ENCODE assay signal across 26 cellular contexts in genomic region chr14:36583242-36584166, GRCh38. TPM values are rescaled to one million over a fixed set of nuclear protein-coding genes. Genes with fewer than 3 reads are reported as not detected.
DNase-seq lines count a peak whose midpoint lies in the region; ATAC-seq, FAIRE-seq and TF ChIP-seq lines count a peak whose summit lies in the region.
"Had no signal": no experiment of that assay in that cellular context is flagged by ENCODE, and none has a peak within 500 bp of the region (broad histone marks: within the 10 kb centered on the region; RNA-seq: fewer than 3 reads in every experiment).

No MANE protein-coding gene starts in this region.

- H3K36me3 Mint-ChIP-seq in WTC11: no peaks in the 10 kb centered on the region
- H3K36me3 Mint-ChIP-seq: IgD-negative memory B cell had no signal

- no peaks in the 10 kb centered on the region; the same call in 1 of the 2 replicates for H3K27me3 Mint-ChIP-seq in WTC11 (ENCODE audit: low read depth)

- H3K36me3 ChIP-seq in HepG2 (replicated peaks in 1 of 2; ENCODE audit: control insufficient read depth in 1 of 2, insufficient read depth in 2 of 2, low read length in 2 of 2) (no peaks in the 10 kb centered on the region), right lobe of liver (no peaks in the 10 kb centered on the region), neural cell (ENCODE audit: insufficient read depth, low read length) (no peaks in the 10 kb centered on the region)
- H3K36me3 ChIP-seq: BE2C, cardiac muscle cell, heart right ventricle, neutrophil, WERI-Rb-1 had no signal

- H3K27ac ChIP-seq in HepG2 (ENCODE audit: extremely low read length, insufficient read depth, low read length): no peak overlapping the region
- no peak overlapping the region for H3K27ac ChIP-seq in right lobe of liver
- no peak overlapping the region for H3K27ac ChIP-seq in neural cell (ENCODE audit: low read length)
- H3K27ac ChIP-seq: cardiac muscle cell, coronary artery, heart right ventricle, neutrophil, WERI-Rb-1 had no signal

- CTCF ChIA-PET in HepG2 (lab: Yijun Ruan, JAX; ENCODE audit: low intra/inter-chr PET ratio, low total read pairs) (no interaction called here), WTC11 (lab: Charles Lee) (interaction anchor here (1.1 to 8.2 kb wide), 13 partner anchors 21 to 514 kb away, joined by 3 to 145 read pairs (median 6); partner anchors contain the start of gene NKX2-1)

- H4K20me1 ChIP-seq in HepG2 (ENCODE audit: insufficient read depth, low read length): no peaks in the 10 kb centered on the region
- H4K20me1 ChIP-seq in neural cell (ENCODE audit: insufficient read depth): no peaks in the 10 kb centered on the region

- H3K9me2 ChIP-seq in neural cell (ENCODE audit: insufficient read depth, low read length): no peaks in the 10 kb centered on the region

- H3K4me3 ChIP-seq in HepG2 (replicated peaks in 1 of 3; ENCODE audit: insufficient read depth in 1 of 3, low read depth in 2 of 3, low read length in 3 of 3) (no peak overlapping the region), right lobe of liver (no peak overlapping the region), neural cell (ENCODE audit: low read length) (no peak overlapping the region)

- H3K9me3 ChIP-seq in HepG2 (ENCODE audit: low read length) (0 out of 2 replicates have a peak, but pooled peaks cover 4% of the 10 kb centered on the region), right lobe of liver (no peaks in the 10 kb centered on the region), neural cell (ENCODE audit: low read length) (peaks cover 7% of the 10 kb centered on the region)
- H3K9me3 ChIP-seq: BE2C, heart right ventricle, neutrophil had no signal

- POLR2A ChIA-PET in HepG2 (lab: Yijun Ruan, JAX): no interaction called here
- POLR2A ChIA-PET in WTC11 (lab: Charles Lee): interaction anchor here (0.9 to 1.4 kb wide), 4 partner anchors 62 to 74 kb away, joined by 3 to 4 read pairs (median 3); no protein-coding TSS in a partner anchor

- H3K27me3 ChIP-seq in HepG2 (ENCODE audit: control insufficient read depth in 1 of 2, insufficient read depth in 2 of 2, low read length in 2 of 2) (peaks cover 2 to 4% of the 10 kb centered on the region in 2 experiments; a peak in 2 of 5 replicates), right lobe of liver (peaks cover 7 to 15% of the 10 kb centered on the region in 2 donors), neural cell (ENCODE audit: insufficient read depth, low read depth, low read length) (peaks cover 100% of the 10 kb centered on the region)

- TF ChIP-seq EP300 in HepG2 (IDR thresholded peaks at IDR 0.05; ENCODE audit: low read depth in 2 of 2, low read length in 2 of 2): no peak
- TF ChIP-seq EP300 in HepG2 (CRISPR knock-in tag; IDR thresholded peaks at IDR 0.05; ENCODE audit: borderline replicate concordance): no peak
- no peak for TF ChIP-seq EP300 in neural cell (conservative IDR thresholded peaks at IDR 0.05; ENCODE audit: poor library complexity, severe bottlenecking)

- intact Hi-C loops in HepG2 (cut with micrococcal nuclease; ENCODE audit: unreplicated experiment) (no loop called here), right lobe of liver (cut with DNase I) (no loop called here)

- TF ChIP-seq RAD21 in HepG2 (CRISPR knock-in tag; IDR thresholded peaks at IDR 0.05) (no peak), neural cell (conservative IDR thresholded peaks at IDR 0.05) (no peak)

- no TSS peak for BruUV-seq in HepG2 (replicated peaks; lab: Mats Ljungman, UMichigan)

- no peak for ATAC-seq in HepG2
- no peak for ATAC-seq in right lobe of liver
- ATAC-seq in WTC11: no peak
- ATAC-seq in GM19463 (IDR thresholded peaks at IDR 0.05; ENCODE audit: unreplicated experiment): no peak
- ATAC-seq in HG03025 (IDR thresholded peaks at IDR 0.05; ENCODE audit: low FRiP score, unreplicated experiment): no peak
- ATAC-seq: heart right ventricle had no signal

- peak overlapping the region; percentile 54 for H3K4me3 Mint-ChIP-seq in WTC11

- no peak overlapping the region for H3K4me2 ChIP-seq in HepG2 (ENCODE audit: low read depth, low read length)
- no peak overlapping the region for H3K4me2 ChIP-seq in neural cell (ENCODE audit: low read length)

- no peak for FAIRE-seq in HepG2 (lab: Jason Lieb, UNC)

- H3K4me1 Mint-ChIP-seq in WTC11: peaks cover 29% of the 10 kb centered on the region
- H3K4me1 Mint-ChIP-seq: IgD-negative memory B cell had no signal

- H3K9ac ChIP-seq in HepG2 (ENCODE audit: insufficient read depth, low read depth, low read length) (no peak overlapping the region), neural cell (ENCODE audit: low read length) (no peak overlapping the region)

- H2AFZ ChIP-seq in HepG2 (ENCODE audit: low read length) (no peak overlapping the region), neural cell (ENCODE audit: low read depth, low read length) (no peak overlapping the region)

- WGBS in HepG2 (ENCODE audit: low lambda C conversion rate): 88% methylated on average over 55 of the region's 55 CpGs
- 56% methylated on average over 13 of the region's 55 CpGs for WGBS in right lobe of liver (ENCODE audit: insufficient coverage, low coverage, low lambda C conversion rate, missing lambda C conversion rate)

- no peaks in the 10 kb centered on the region for H3K79me2 ChIP-seq in HepG2 (ENCODE audit: insufficient read depth, low read length)
- no peaks in the 10 kb centered on the region for H3K79me2 ChIP-seq in neural cell (replicated peaks; ENCODE audit: insufficient read depth, low read length)

- TF ChIP-seq POLR2A in HepG2 (IDR thresholded peaks at IDR 0.05; ENCODE audit: insufficient read depth in 1 of 2, low read depth in 2 of 2, low read length in 2 of 2) (no peak), right lobe of liver (IDR thresholded peaks at IDR 0.05) (no peak)

- peaks cover 11% of the 10 kb centered on the region for H3K4me1 ChIP-seq in HepG2 (ENCODE audit: insufficient read depth, low read length)
- peaks cover 0 to 10% (median 0%) of the 10 kb centered on the region in 4 donors for H3K4me1 ChIP-seq in right lobe of liver
- H3K4me1 ChIP-seq: BE2C had no signal

- TF ChIP-seq CTCF in HepG2 (CRISPR knock-in tag; IDR thresholded peaks at IDR 0.05): no peak
- TF ChIP-seq CTCF in right lobe of liver (IDR thresholded peaks at IDR 0.05): no peak
- no peak for TF ChIP-seq CTCF in WTC11 (IDR thresholded peaks at IDR 0.05)
- TF ChIP-seq CTCF in neural cell (IDR thresholded peaks at IDR 0.05; ENCODE audit: poor library complexity, severe bottlenecking): no peak

- H3K27ac Mint-ChIP-seq in WTC11: no peak overlapping the region
- H3K27ac Mint-ChIP-seq: IgD-negative memory B cell had no signal

- H3F3A ChIP-seq in neural cell (ENCODE audit: insufficient read depth, low read length, poor library complexity, severe bottlenecking): no peaks in the 10 kb centered on the region

- no peak for DNase-seq in HepG2 (ENCODE audit: low spot score)
- DNase-seq in right lobe of liver: no peak
- DNase-seq in WTC11 (ENCODE audit: low spot score): peak; percentile 29
- DNase-seq in NCI-H1105 treated with DMSO at 0.1 percent for 48 hours (lab: John Stamatoyannopoulos, UW): no peak
- no peak for DNase-seq in NK-92 (lab: John Stamatoyannopoulos, UW; ENCODE audit: unreplicated experiment)
- DNase-seq: ACHN; activated naive CD4-positive, alpha-beta T cell treated with anti-CD3 and anti-CD28 coated beads, Interleukin-2, amount 50 U/mL, for 16 hours; BE2C; effector memory CD4-positive, alpha-beta T cell; heart right ventricle; NCI-H1694 treated with DMSO at 0.1 percent for 48 hours; NCI-H2171; SHP77; stimulated activated CD4-positive, alpha-beta T cell treated with anti-CD3 and anti-CD28 coated beads, Interleukin-2, amount 100 ng/mL, for 24 hours; SW 1271; T1000; trophoblast cell; WERI-Rb-1 had no signal

- H3K9me3 Mint-ChIP-seq in WTC11: no peaks in the 10 kb centered on the region
- H3K9me3 Mint-ChIP-seq: IgD-negative memory B cell had no signal

- in situ Hi-C loops in HepG2 (cut with HindIII; ENCODE audit: extremely low pct_ligation_motif_present, low pct_unique_long_range_greater_than_20kb): no loop called here

TF ChIP-seq in HepG2, 621 proteins besides CTCF, POLR2A, EP300 and RAD21 (continues in another document):
- TF ChIP-seq ZNF605 (CRISPR knock-in tag; IDR thresholded peaks at IDR 0.05): 0 out of 2 replicates have a peak, but pooled peaks have one; percentile 21

TF ChIP-seq in WTC11, 78 proteins besides CTCF, POLR2A, EP300 and RAD21 (continues in another document):
- TF ChIP-seq ELF4 (CRISPR knock-in tag; IDR thresholded peaks at IDR 0.05; ENCODE audit: low read depth) (no peak), FOXP1 (CRISPR knock-in tag; IDR thresholded peaks at IDR 0.05; ENCODE audit: borderline replicate concordance) (no peak), NFYB (CRISPR knock-in tag; conservative IDR thresholded peaks at IDR 0.05; ENCODE audit: low read depth) (no peak)

TF ChIP-seq in neural cell, 6 proteins besides CTCF, POLR2A, EP300 and RAD21:
- TF ChIP-seq EZH2 (IDR thresholded peaks at IDR 0.05; ENCODE audit: borderline replicate concordance, insufficient read depth, low read length, poor library complexity, severe bottlenecking) (peak; percentile 51), TAF1 (IDR thresholded peaks at IDR 0.05; ENCODE audit: low read depth) (no peak)

RNA-seq across cellular contexts. Expression of gene NKX2-8, which starts 1.1 kb away (rescaled TPM):
- total RNA-seq in HepG2 (2016; rRNA removed; fragmentation: Illumina TruSeq; extraction: Trizol) (not detected in 2 replicates), right lobe of liver (not detected), WTC11 (2021) (not detected in 3 replicates)
- not detected in 2 replicates for total RNA-seq in HepG2 (2016; cell fraction: cytosol; rRNA removed; fragmentation: Illumina TruSeq; extraction: Trizol; ENCODE audit: low read depth)
- not detected in 2 replicates for total RNA-seq in HepG2 (2016; cell fraction: insoluble cytoplasmic fraction; rRNA removed; fragmentation: Illumina TruSeq; extraction: Trizol)
- not detected in 2 replicates for total RNA-seq in HepG2 (2016; cell fraction: membrane; rRNA removed; fragmentation: Illumina TruSeq; extraction: Trizol)
- total RNA-seq in HepG2 (2016; cell fraction: nucleus; rRNA removed; fragmentation: Illumina TruSeq; extraction: Trizol): not detected in 2 replicates
- polyA plus RNA-seq in HepG2 (2011; rRNA removed) (not detected in 2 replicates), neural cell (not detected in 2 replicates)
- not detected in 2 replicates for polyA plus RNA-seq in HepG2 (2011; cell fraction: cytosol; rRNA removed)
- polyA plus RNA-seq in HepG2 (2011; cell fraction: nucleus; rRNA removed): not detected in 2 replicates
- polyA plus RNA-seq in HepG2 (2012): not detected in 2 replicates
- polyA plus RNA-seq in HepG2 (2016; cell fraction: cytosol; fragmentation: Illumina TruSeq; extraction: Trizol; ENCODE audit: low read depth): not detected in 2 replicates
- not detected in 2 replicates for polyA plus RNA-seq in HepG2 (2016; cell fraction: insoluble cytoplasmic fraction; fragmentation: Illumina TruSeq; extraction: Trizol; ENCODE audit: low read depth)
- not detected in 2 replicates for polyA plus RNA-seq in HepG2 (2016; cell fraction: membrane; fragmentation: Illumina TruSeq; extraction: Trizol; ENCODE audit: low read depth)
- not detected in 2 replicates for polyA plus RNA-seq in HepG2 (2016; cell fraction: nucleus; fragmentation: Illumina TruSeq; extraction: Trizol; ENCODE audit: insufficient read depth, low read depth)
- polyA minus RNA-seq in HepG2 (2011; rRNA and poly(A)+ RNA removed; ENCODE audit: low replicate concordance): not detected in 2 replicates
- not detected in 2 replicates for polyA minus RNA-seq in HepG2 (2011; cell fraction: cytosol; rRNA and poly(A)+ RNA removed)
- polyA minus RNA-seq in HepG2 (2011; cell fraction: nucleus; rRNA and poly(A)+ RNA removed): not detected in 2 replicates
- not detected in 2 replicates for polyA minus RNA-seq in neural cell
- total RNA-seq: heart right ventricle, lung microvascular endothelial cell had no signal
- polyA plus RNA-seq: cardiac muscle cell, heart right ventricle, IgD-negative memory B cell had no signal
